Comparison of ENCODE assay signal across 24 cellular contexts in the genomic region with DNA sequence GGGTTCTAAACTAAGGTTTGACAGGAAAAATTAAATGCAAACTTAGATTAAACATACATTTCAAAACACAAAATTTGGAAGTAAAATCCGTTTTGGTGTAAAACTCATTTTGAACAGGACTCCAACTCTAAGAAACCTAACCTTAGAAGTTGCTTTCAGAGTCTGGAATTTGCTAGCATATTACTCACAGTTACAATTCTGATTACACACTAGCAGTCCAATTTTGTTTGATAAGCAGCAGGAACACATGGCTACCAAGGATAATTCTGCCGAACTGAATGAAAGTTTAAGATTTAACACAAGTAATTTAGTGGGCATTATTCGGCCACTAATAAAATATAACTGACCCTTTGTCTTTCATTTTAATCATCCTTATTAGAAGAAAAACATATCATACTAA.
"Had no signal": no experiment of that assay in that cellular context is flagged by ENCODE, and none has a peak within 500 bp of the region (broad histone marks: within the 10 kb centered on the region; RNA-seq: fewer than 3 reads in every experiment).

No MANE protein-coding gene starts in this region.

- H3K36me3 ChIP-seq: SJSA1 had no signal

- H3K27ac ChIP-seq: body of pancreas, SJSA1 had no signal

- DNase-seq: activated CD4-positive, alpha-beta memory T cell treated with anti-CD3 and anti-CD28 coated beads for 36 hours; activated CD4-positive, alpha-beta T cell treated with anti-CD3 and anti-CD28 coated beads, Interleukin-2, amount 10 ng/mL, durations not matched to agents 7 days and 5 days; activated CD4-positive, CD25-positive, alpha-beta regulatory T cell; activated gamma-delta T cell; activated naive CD4-positive, alpha-beta T cell treated with anti-CD3 and anti-CD28 coated beads for 36 hours; activated T-cell treated with anti-CD3 and anti-CD28 coated beads for 4 hours; activated T-cell treated with anti-CD3 and anti-CD28 coated beads, Interleukin-2, amount 50 U/mL, for 48 hours; anterior cingulate cortex; body of pancreas; Kasumi-1; KBM-7; NCI-H1105 treated with DMSO at 0.1 percent for 48 hours; NCI-H1436 treated with DMSO at 0.1 percent for 48 hours; NCI-H187; NCI-H2081; NCI-H510A treated with DMSO at 0.1 percent for 48 hours; NCI-H69; PC-3; SHP77; T-cell; T-helper 2 cell; T1000 had no signal

- H3K9me3 ChIP-seq: body of pancreas, SJSA1 had no signal

- H3K4me3 ChIP-seq: body of pancreas, SJSA1 had no signal

- H3K4me1 ChIP-seq: body of pancreas, SJSA1 had no signal

- H3K27me3 ChIP-seq: body of pancreas, SJSA1 had no signal

- ATAC-seq: activated T-helper 17 cell treated with anti-CD3 and anti-CD28 coated beads, Interleukin-2, amount 50 U/mL, for 72 hours; body of pancreas; PC-3; T-cell had no signal
